ENCODE assay signal across 22 cellular contexts in genomic region chr1:101166583-101167120, GRCh38.
DNase-seq lines count a peak whose midpoint lies in the region; ATAC-seq, FAIRE-seq and TF ChIP-seq lines count a peak whose summit lies in the region.
"Had no signal": no experiment of that assay in that cellular context is flagged by ENCODE, and none has a peak within 500 bp of the region (broad histone marks: within the 10 kb centered on the region; RNA-seq: fewer than 3 reads in every experiment).

No MANE protein-coding gene starts in this region.

- H3K4me1 Mint-ChIP-seq in neural progenitor cell = peaks cover 29% of the 10 kb centered on the region

- peak overlapping the region; percentile 16; the same call in 1 of the 2 replicates for H2BK20ac ChIP-seq in IMR-90 (ENCODE audit: low read depth, low read length)

- H3K4me1 ChIP-seq in IMR-90 (ENCODE audit: control insufficient read depth, insufficient read depth, low read length) (peaks cover 3% of the 10 kb centered on the region; the same call in 1 of the 2 replicates), K562 (replicated peaks in 1 of 2; ENCODE audit: control insufficient read depth in 2 of 2, insufficient read depth in 2 of 2, low read length in 2 of 2) (no peaks in the 10 kb centered on the region), neural progenitor cell (peaks cover 27% of the 10 kb centered on the region)
- H3K4me1 ChIP-seq: BE2C had no signal

- ATAC-seq in IMR-90 (ENCODE audit: low read depth) (no peak), K562 (no peak), left lobe of liver (no peak)
- ATAC-seq: Panc1 had no signal

- BruUV-seq in IMR-90 (replicated peaks; lab: Mats Ljungman, UMichigan) (no TSS peak), K562 (replicated peaks; lab: Mats Ljungman, UMichigan) (no TSS peak)

- H3K36me3 Mint-ChIP-seq in neural progenitor cell = no peaks in the 10 kb centered on the region

- DNase-seq in GM12891 (ENCODE audit: insufficient read length, low spot score) (no peak), IMR-90 (peak; percentile 31), K562 (ENCODE audit: extremely low read depth in 1 of 4, low spot score in 3 of 4) (no peak), neural progenitor cell (ENCODE audit: low spot score) (no peak), left lobe of liver (ENCODE audit: low spot score) (no peak), DMS153 (lab: John Stamatoyannopoulos, UW) (no peak), NAMALWA (ENCODE audit: low spot score) (no peak), posterior cingulate gyrus (no peak)
- DNase-seq: BE2C; CD4-positive, alpha-beta T cell; DMS53; GDM1; HFFc6; NCI-H1048; NCI-H146; NCI-H2081 treated with DMSO at 0.1 percent for 48 hours; NCI-H510A; NCI-H774 had no signal

- no peaks in the 10 kb centered on the region for H3K27me3 Mint-ChIP-seq in neural progenitor cell (ENCODE audit: insufficient read depth, low read depth)
- H3K27me3 Mint-ChIP-seq: CD4-positive, alpha-beta T cell had no signal

- no peaks in the 10 kb centered on the region for H3K9me3 Mint-ChIP-seq in neural progenitor cell
- H3K9me3 Mint-ChIP-seq: CD4-positive, alpha-beta T cell; HFFc6 had no signal

- in situ Hi-C loops in IMR-90 (cut with MboI; ENCODE audit: low sequenced_read_pairs) = no loop called here
- in situ Hi-C loops in K562 (cut with MboI) = no loop called here

- H4K8ac ChIP-seq in IMR-90 (ENCODE audit: low read depth in 2 of 2, low read length in 2 of 2) = no peak overlapping the region

- H3K4me3 Mint-ChIP-seq in neural progenitor cell = no peak overlapping the region
- H3K4me3 Mint-ChIP-seq: CD4-positive, alpha-beta T cell; HFFc6 had no signal

- H3K9me3 ChIP-seq in IMR-90 (ENCODE audit: control insufficient read depth, insufficient read depth, low read length) (no peaks in the 10 kb centered on the region), K562 (replicated peaks; ENCODE audit: control insufficient read depth, insufficient read depth, low read depth, low read length) (no peaks in the 10 kb centered on the region), neural progenitor cell (ENCODE audit: low read depth) (no peaks in the 10 kb centered on the region)
- H3K9me3 ChIP-seq: BE2C had no signal

- H3F3A ChIP-seq in neural progenitor cell (ENCODE audit: low read depth) = no peaks in the 10 kb centered on the region

- POLR2A ChIA-PET in IMR-90 (lab: Charles Lee; ENCODE audit: unreplicated experiment) = no interaction called here
- POLR2A ChIA-PET in K562 (lab: Yijun Ruan, JAX) = no interaction called here

- H2BK15ac ChIP-seq in IMR-90 (ENCODE audit: low read depth, low read length) = no peak overlapping the region

- no peaks in the 10 kb centered on the region for H3K27me3 ChIP-seq in IMR-90 (ENCODE audit: control insufficient read depth, insufficient read depth, low read length)
- H3K27me3 ChIP-seq in K562 (ENCODE audit: control insufficient read depth in 2 of 2, insufficient read depth in 2 of 2, low read length in 2 of 2) = no peaks in the 10 kb centered on the region
- H3K27me3 ChIP-seq in neural progenitor cell = no peaks in the 10 kb centered on the region
- H3K27me3 ChIP-seq: BE2C had no signal

- WGBS in IMR-90 (ENCODE audit: extremely low coverage in 2 of 2, insufficient read length in 1 of 2), 2 experiments = no CpG with 5 or more reads among the region's 1 CpG
- WGBS in K562 (ENCODE audit: insufficient coverage, low coverage, missing lambda C conversion rate) = 5% methylated on average over 1 of the region's 1 CpG

- peak; percentile 80 for FAIRE-seq in GM12891 (lab: Jason Lieb, UNC)
- FAIRE-seq in K562 (lab: Jason Lieb, UNC) = no peak
- FAIRE-seq: H54, HTR-8/SVneo had no signal

- no peak overlapping the region for H3K4me2 ChIP-seq in IMR-90 (ENCODE audit: low read depth, low read length)
- H3K4me2 ChIP-seq in K562 (ENCODE audit: insufficient read depth, low read length) = no peak overlapping the region
- peak overlapping the region; percentile 27 for H3K4me2 ChIP-seq in neural progenitor cell

- no peak overlapping the region for H3K56ac ChIP-seq in IMR-90 (ENCODE audit: extremely low read depth, insufficient read depth, low read length)

- H3K9ac ChIP-seq in IMR-90 (ENCODE audit: low read depth, low read length) (no peak overlapping the region), K562 (ENCODE audit: insufficient read depth in 1 of 2, low read depth in 2 of 2, low read length in 2 of 2) (no peak overlapping the region), neural progenitor cell (no peak overlapping the region)

- TF ChIP-seq CTCF in IMR-90 (conservative IDR thresholded peaks at IDR 0.05; ENCODE audit: low read depth, low read length) (no peak), K562 (IDR thresholded peaks at IDR 0.05 in 2 of 3, conservative IDR thresholded peaks at IDR 0.05 in 1 of 3; ENCODE audit: insufficient read depth in 2 of 3, low read depth in 1 of 3, low read length in 3 of 3) (no peak), neural progenitor cell (IDR thresholded peaks at IDR 0.05) (no peak)

- TF ChIP-seq RAD21 in IMR-90 (IDR thresholded peaks at IDR 0.05; ENCODE audit: low read length) (no peak), K562 (CRISPR knock-in tag; conservative IDR thresholded peaks at IDR 0.05 in 1 of 2, IDR thresholded peaks at IDR 0.05 in 1 of 2) (no peak)

- H3K27ac Mint-ChIP-seq in neural progenitor cell = no peak overlapping the region
- H3K27ac Mint-ChIP-seq: CD4-positive, alpha-beta T cell; HFFc6 had no signal

- no peak overlapping the region for H2AFZ ChIP-seq in IMR-90 (replicated peaks; ENCODE audit: low read length, poor library complexity)
- H2AFZ ChIP-seq in K562 (ENCODE audit: low read depth, low read length) = peak overlapping the region; percentile 16; the same call in 1 of the 2 replicates
- peak overlapping the region; percentile 27 for H2AFZ ChIP-seq in neural progenitor cell (replicated peaks)

- no peak overlapping the region for H4K5ac ChIP-seq in IMR-90 (ENCODE audit: low read depth, low read length)

- CTCF ChIA-PET in IMR-90 (lab: Yijun Ruan, JAX) (no interaction called here), K562 (lab: Yijun Ruan, JAX; ENCODE audit: low intra/inter-chr PET ratio) (no interaction called here)

- no peak overlapping the region for H3K18ac ChIP-seq in IMR-90 (ENCODE audit: low read depth, low read length)

- no peak overlapping the region for H2BK120ac ChIP-seq in IMR-90 (ENCODE audit: low read depth, low read length)

- no peak overlapping the region for H2BK5ac ChIP-seq in IMR-90 (ENCODE audit: low read depth, low read length, poor library complexity, severe bottlenecking)

- no peaks in the 10 kb centered on the region for H3K36me3 ChIP-seq in IMR-90 (ENCODE audit: control insufficient read depth, insufficient read depth, low read length)
- no peaks in the 10 kb centered on the region for H3K36me3 ChIP-seq in K562 (ENCODE audit: control insufficient read depth, insufficient read depth, low read length)
- no peaks in the 10 kb centered on the region for H3K36me3 ChIP-seq in neural progenitor cell
- H3K36me3 ChIP-seq: BE2C had no signal

- H3K79me1 ChIP-seq in IMR-90 (ENCODE audit: low read depth in 1 of 2, low read length in 2 of 2) = no peaks in the 10 kb centered on the region

- no peak overlapping the region for H3K14ac ChIP-seq in IMR-90 (replicated peaks; ENCODE audit: low read depth, low read length)

- no peaks in the 10 kb centered on the region for H3K9me1 ChIP-seq in IMR-90 (ENCODE audit: insufficient read depth, low read length)
- no peaks in the 10 kb centered on the region for H3K9me1 ChIP-seq in K562 (ENCODE audit: control insufficient read depth, insufficient read depth, low read length)

- intact Hi-C loops in IMR-90 (cut with micrococcal nuclease) = no loop called here
- intact Hi-C loops in K562 (cut with micrococcal nuclease) = no loop called here
- intact Hi-C loops in posterior cingulate gyrus (cut with DNase I) = no loop called here

- TF ChIP-seq POLR2A in GM12891 (IDR thresholded peaks at IDR 0.05; ENCODE audit: low read depth, low read length) (no peak), IMR-90 (IDR thresholded peaks at IDR 0.05; ENCODE audit: low read depth, low read length) (no peak), K562 (conservative IDR thresholded peaks at IDR 0.05) (no peak)

- no peak overlapping the region for H2AK5ac ChIP-seq in IMR-90 (ENCODE audit: low read depth, low read length)

- H3K23ac ChIP-seq in IMR-90 (ENCODE audit: low read depth, low read length) = no peak overlapping the region

- no peak for TF ChIP-seq EP300 in K562 (IDR thresholded peaks at IDR 0.05; ENCODE audit: low read length)

- H3K4me3 ChIP-seq in IMR-90 (ENCODE audit: insufficient read depth, low read depth, low read length) (no peak overlapping the region), K562 (no peak overlapping the region), neural progenitor cell (no peak overlapping the region)
- H3K4me3 ChIP-seq: SK-N-MC had no signal

- no peaks in the 10 kb centered on the region for H4K20me1 ChIP-seq in IMR-90 (ENCODE audit: insufficient read depth, low read length)
- no peaks in the 10 kb centered on the region for H4K20me1 ChIP-seq in K562 (replicated peaks; ENCODE audit: control insufficient read depth, insufficient read depth, low read length)
- H4K20me1 ChIP-seq in neural progenitor cell (ENCODE audit: low read depth) = no peaks in the 10 kb centered on the region

- H4K91ac ChIP-seq in IMR-90 (ENCODE audit: insufficient read depth, low read depth, low read length) = no peak overlapping the region

- H3K4ac ChIP-seq in IMR-90 (ENCODE audit: low read depth, low read length) = no peak overlapping the region

- no peak overlapping the region for H3K27ac ChIP-seq in IMR-90 (ENCODE audit: insufficient read depth, low read length)
- no peak overlapping the region for H3K27ac ChIP-seq in K562 (ENCODE audit: extremely low read depth, low read depth, low read length)
- no peak overlapping the region for H3K27ac ChIP-seq in neural progenitor cell
- H3K27ac ChIP-seq: SK-N-MC had no signal

- dilution Hi-C loops in IMR-90 (cut with HindIII; ENCODE audit: low sequenced_read_pairs, unreplicated experiment) = no loop called here

- H2AK9ac ChIP-seq in IMR-90 (replicated peaks; ENCODE audit: low read depth, low read length, poor library complexity) = no peak overlapping the region

- H3K79me2 ChIP-seq in K562 (ENCODE audit: control insufficient read depth, insufficient read depth, low read length) (no peaks in the 10 kb centered on the region), neural progenitor cell (ENCODE audit: low read depth) (no peaks in the 10 kb centered on the region)

TF ChIP-seq in GM12891, 5 proteins besides CTCF, POLR2A, EP300 and RAD21:
- TF ChIP-seq PAX5 (IDR thresholded peaks at IDR 0.05; ENCODE audit: insufficient read depth, low read length, severe bottlenecking) = no peak
- no peak for TF ChIP-seq POLR2AphosphoS5 (IDR thresholded peaks at IDR 0.05; ENCODE audit: low read depth, low read length)
- TF ChIP-seq SPI1 (IDR thresholded peaks at IDR 0.05; ENCODE audit: low read depth, low read length) = no peak

TF ChIP-seq in IMR-90, 13 proteins besides CTCF, POLR2A, EP300 and RAD21 (continues in another document):
- no peak for TF ChIP-seq FOS (IDR thresholded peaks at IDR 0.05; ENCODE audit: low read depth, low read length)
- TF ChIP-seq MAFK (IDR thresholded peaks at IDR 0.05; ENCODE audit: low read depth, low read length) = no peak
